In genomic region chr13:83515267-83515666, GRCh38 we compare ENCODE assay signal across 18 cellular contexts.
A peak's percentile ranks its signal among the peaks of the same experiment; 100 is the strongest.
DNase-seq lines count a peak whose midpoint lies in the region; TF ChIP-seq lines count a peak whose summit lies in the region.
"Had no signal": no experiment of that assay in that cellular context is flagged by ENCODE, and none has a peak within 500 bp of the region (broad histone marks: within the 10 kb centered on the region; RNA-seq: fewer than 3 reads in every experiment).

No MANE protein-coding gene starts in this region.

- H3K4me2 ChIP-seq in MM.1S (ENCODE audit: low read depth, low read length): no peak overlapping the region
- H3K4me2 ChIP-seq: BLaER1 had no signal

- no peaks in the 10 kb centered on the region for H3K36me3 ChIP-seq in MM.1S (replicated peaks; ENCODE audit: insufficient read depth, low read length)
- H3K36me3 ChIP-seq: BLaER1, cardiac muscle cell, gastroesophageal sphincter, stomach had no signal

- TF ChIP-seq CTCF in astrocyte of the cerebellum (IDR thresholded peaks at IDR 0.05; ENCODE audit: low read depth, low read length, missing control alignments) (no peak), foreskin fibroblast (IDR thresholded peaks at IDR 0.05; ENCODE audit: low read depth, low read length) (no peak), MM.1S (IDR thresholded peaks at IDR 0.05; ENCODE audit: low read length) (no peak)

- no peak overlapping the region for H2AFZ ChIP-seq in MM.1S (ENCODE audit: low read length)

- peak; percentile 6 for DNase-seq in AG20443 (ENCODE audit: low spot score)
- DNase-seq in HPDE6-E6E7 (ENCODE audit: extremely low spot score): peak; percentile 49
- DNase-seq in astrocyte of the cerebellum (ENCODE audit: low read depth): peak; percentile 34
- peak; percentile 49 to 65 for DNase-seq in foreskin fibroblast
- no peak for DNase-seq in MM.1S
- no peak for DNase-seq in NCI-H1930 (lab: John Stamatoyannopoulos, UW)
- no peak for DNase-seq in D341Med (ENCODE audit: low spot score)
- no peak for DNase-seq in activated gamma-delta T cell treated with Interleukin-2 at 50 U/mL for 16 hours
- DNase-seq: activated CD4-positive, alpha-beta T cell treated with anti-CD3 and anti-CD28 coated beads for 36 hours; activated naive CD4-positive, alpha-beta T cell treated with Interleukin-2 at 50 U/mL for 16 hours; effector CD8-positive, alpha-beta T cell; naive B cell; NCI-H1092; psoas muscle; stomach had no signal

- H3K9me3 ChIP-seq in MM.1S (replicated peaks; ENCODE audit: insufficient read depth, low read length): no peaks in the 10 kb centered on the region
- H3K9me3 ChIP-seq: gastroesophageal sphincter, psoas muscle had no signal

- no peak overlapping the region for H3K27ac ChIP-seq in MM.1S (ENCODE audit: low read length)
- H3K27ac ChIP-seq: BLaER1, cardiac muscle cell, gastroesophageal sphincter, psoas muscle, stomach had no signal

- no peak overlapping the region for H3K9ac ChIP-seq in MM.1S (ENCODE audit: low read length)
- H3K9ac ChIP-seq: BLaER1 had no signal

- no peaks in the 10 kb centered on the region for H3K79me2 ChIP-seq in MM.1S (ENCODE audit: low read length)

- H3K4me3 ChIP-seq in astrocyte of the cerebellum (ENCODE audit: low read depth, low read length) (no peak overlapping the region), foreskin fibroblast (ENCODE audit: low read depth in 1 of 2, low read length in 2 of 2) (no peak overlapping the region), MM.1S (ENCODE audit: low read length) (no peak overlapping the region)
- H3K4me3 ChIP-seq: BLaER1, cardiac muscle cell, gastroesophageal sphincter, psoas muscle, stomach had no signal

- no peaks in the 10 kb centered on the region for H4K20me1 ChIP-seq in MM.1S (ENCODE audit: insufficient read depth, low read length)
- H4K20me1 ChIP-seq: BLaER1 had no signal

- H3K9me2 ChIP-seq in MM.1S (replicated peaks; ENCODE audit: insufficient read depth, low read length): no peaks in the 10 kb centered on the region

- H3K4me1 ChIP-seq in MM.1S (ENCODE audit: low read length): no peaks in the 10 kb centered on the region
- H3K4me1 ChIP-seq: BLaER1, gastroesophageal sphincter, psoas muscle, stomach had no signal

- H3K27me3 ChIP-seq in MM.1S (replicated peaks; ENCODE audit: insufficient read depth, low read length): no peaks in the 10 kb centered on the region
- H3K27me3 ChIP-seq: BLaER1, cardiac muscle cell, gastroesophageal sphincter, stomach had no signal

- in situ Hi-C loops in astrocyte of the cerebellum (cut with HindIII; ENCODE audit: low sequenced_read_pairs): no loop called here

- H3F3A ChIP-seq in MM.1S (ENCODE audit: insufficient read depth, low read length): no peaks in the 10 kb centered on the region

Comparison
In these comparisons a context has a peak if more than half of its experiments do, and no peak if none do; other contexts are left out.
1. DNase-seq: peak in AG20443 (single experiment), HPDE6-E6E7 (single experiment), astrocyte of the cerebellum (single experiment) and foreskin fibroblast (2 of 2); none in MM.1S (single experiment), NCI-H1930 (0 of 2), D341Med (single experiment) and activated gamma-delta T cell treated with Interleukin-2 at 50 U/mL for 16 hours (single experiment).